In genomic region chr2:11275910-11276309, GRCh38 we compare ENCODE assay signal across 17 cellular contexts.
DNase-seq lines count a peak whose midpoint lies in the region; ATAC-seq and TF ChIP-seq lines count a peak whose summit lies in the region.
"Had no signal": no experiment of that assay in that cellular context is flagged by ENCODE, and none has a peak within 500 bp of the region (broad histone marks: within the 10 kb centered on the region; RNA-seq: fewer than 3 reads in every experiment).

No MANE protein-coding gene starts in this region.

- no peak overlapping the region for H2BK120ac ChIP-seq in H9 (ENCODE audit: low read depth, low read length, poor library complexity, severe bottlenecking)

- H3K79me2 ChIP-seq in H9 (ENCODE audit: insufficient read depth, low read length), result no peaks in the 10 kb centered on the region

- no peaks in the 10 kb centered on the region for H3K27me3 ChIP-seq in H9 (ENCODE audit: insufficient read depth, low read length)
- H3K27me3 ChIP-seq in effector memory CD4-positive, alpha-beta T cell (replicated peaks; ENCODE audit: control insufficient read depth, insufficient read depth, low read length, poor library complexity, severe bottlenecking), result no peaks in the 10 kb centered on the region
- H3K27me3 ChIP-seq: BLaER1, SJCRH30 had no signal

- H3K4me2 ChIP-seq in H9 (ENCODE audit: insufficient read depth, insufficient read length, low read length), result no peak overlapping the region
- H3K4me2 ChIP-seq: BLaER1 had no signal

- peaks cover 0 to 3% of the 10 kb centered on the region in 2 donors for H3K9me3 Mint-ChIP-seq in activated T-cell treated with anti-CD3 and anti-CD28 coated beads, Interleukin-2, amount 50 U/mL, for 72 hours
- H3K9me3 Mint-ChIP-seq in H9 (no peaks in the 10 kb centered on the region), osteocyte (ENCODE audit: unreplicated experiment) (peaks cover 4% of the 10 kb centered on the region)
- no peaks in the 10 kb centered on the region for H3K9me3 Mint-ChIP-seq in activated T-helper 17 cell treated with anti-CD3 and anti-CD28 coated beads, Interleukin-2, amount 50 U/mL, for 72 hours

- peaks cover 6% of the 10 kb centered on the region for H3K36me3 ChIP-seq in effector memory CD4-positive, alpha-beta T cell (ENCODE audit: control insufficient read depth, insufficient read depth, low read length)

- H2BK20ac ChIP-seq in H9 (ENCODE audit: low read depth, low read length, poor library complexity, severe bottlenecking), result no peak overlapping the region

- no peak overlapping the region for H4K8ac ChIP-seq in H9 (replicated peaks; ENCODE audit: insufficient read length, low read depth, low read length)

- no peaks in the 10 kb centered on the region for H4K20me1 ChIP-seq in H9 (ENCODE audit: control insufficient read depth, insufficient read depth, insufficient read length)
- H4K20me1 ChIP-seq: BLaER1 had no signal

- no peaks in the 10 kb centered on the region for H3K4me1 ChIP-seq in H9 (ENCODE audit: insufficient read depth, low read length)
- H3K4me1 ChIP-seq in effector memory CD4-positive, alpha-beta T cell (ENCODE audit: control insufficient read depth, insufficient read depth, low read length, poor library complexity, severe bottlenecking), result no peaks in the 10 kb centered on the region
- H3K4me1 ChIP-seq: BLaER1, SJCRH30 had no signal

- H3K79me1 ChIP-seq in H9 (ENCODE audit: insufficient read depth, low read depth, low read length, poor library complexity, severe bottlenecking), result no peaks in the 10 kb centered on the region

- H3K4me1 Mint-ChIP-seq in activated T-cell treated with anti-CD3 and anti-CD28 coated beads, Interleukin-2, amount 50 U/mL, for 72 hours (ENCODE audit: low read depth), result peaks cover 13% of the 10 kb centered on the region
- H3K4me1 Mint-ChIP-seq in H9 (peaks cover 11 to 18% of the 10 kb centered on the region in 2 experiments; a peak in 3 of 4 replicates), osteocyte (ENCODE audit: unreplicated experiment) (peaks cover 32% of the 10 kb centered on the region)
- H3K4me1 Mint-ChIP-seq in activated T-helper 17 cell treated with anti-CD3 and anti-CD28 coated beads, Interleukin-2, amount 50 U/mL, for 72 hours, result peaks cover 27% of the 10 kb centered on the region

- H3K27ac ChIP-seq in H9 (ENCODE audit: insufficient read length, low read depth, low read length), result no peak overlapping the region
- no peak overlapping the region for H3K27ac ChIP-seq in effector memory CD4-positive, alpha-beta T cell (ENCODE audit: insufficient read depth, low read length, poor library complexity, severe bottlenecking)
- H3K27ac ChIP-seq: BLaER1, SJCRH30 had no signal

- no peak overlapping the region for H4K91ac ChIP-seq in H9 (ENCODE audit: insufficient read length, low read depth, low read length)

- no peak for DNase-seq in activated T-cell treated with anti-CD3 and anti-CD28 coated beads, Interleukin-2, amount 50 U/mL, for 72 hours
- no peak for DNase-seq in activated T-cell treated with anti-CD3 and anti-CD28 coated beads, Interleukin-2, amount 50 U/mL, for 48 hours
- DNase-seq in H9 (no peak), osteocyte (ENCODE audit: extremely low spot score, unreplicated experiment) (no peak)
- no peak for DNase-seq in effector memory CD4-positive, alpha-beta T cell
- DNase-seq: DND-41, H7, Karpas-422, NCI-H1048, NCI-H1436 treated with DMSO at 0.1 percent for 48 hours, NCI-H2029, NCI-H2171, NCI-H526, SJCRH30 had no signal

- H3K23ac ChIP-seq in H9 (ENCODE audit: insufficient read length, low read depth, low read length), result no peak overlapping the region

- H2BK12ac ChIP-seq in H9 (ENCODE audit: insufficient read length, low read depth, low read length), result no peak overlapping the region

- H3K9me3 ChIP-seq in H9 (ENCODE audit: control insufficient read depth, low read depth, low read length), result no peaks in the 10 kb centered on the region
- H3K9me3 ChIP-seq in effector memory CD4-positive, alpha-beta T cell (ENCODE audit: control insufficient read depth, low read length), result no peaks in the 10 kb centered on the region
- H3K9me3 ChIP-seq: SJCRH30 had no signal

- no peak overlapping the region for H2AK5ac ChIP-seq in H9 (ENCODE audit: insufficient read length, low read length)

- no peak overlapping the region for H3K4me3 ChIP-seq in effector memory CD4-positive, alpha-beta T cell (ENCODE audit: insufficient read depth, low read depth, low read length, poor library complexity, severe bottlenecking)
- H3K4me3 ChIP-seq: BLaER1, SJCRH30 had no signal

- no peak overlapping the region for H2AFZ ChIP-seq in H9 (ENCODE audit: low read length)

- H3K56ac ChIP-seq in H9 (ENCODE audit: insufficient read length, low read depth, low read length), result no peak overlapping the region

- H3K23me2 ChIP-seq in H9 (ENCODE audit: insufficient read length, low read depth, low read length, poor library complexity, severe bottlenecking), result no peaks in the 10 kb centered on the region

- TF ChIP-seq CTCF in H9 (conservative IDR thresholded peaks at IDR 0.05) (no peak), osteocyte (IDR thresholded peaks at IDR 0.05) (no peak)

- peak overlapping the region; percentile 45 to 66 for H3K4me3 Mint-ChIP-seq in activated T-cell treated with anti-CD3 and anti-CD28 coated beads, Interleukin-2, amount 50 U/mL, for 72 hours
- H3K4me3 Mint-ChIP-seq in H9 (no peak overlapping the region), osteocyte (ENCODE audit: unreplicated experiment) (no peak overlapping the region)
- peak overlapping the region; percentile 34 for H3K4me3 Mint-ChIP-seq in activated T-helper 17 cell treated with anti-CD3 and anti-CD28 coated beads, Interleukin-2, amount 50 U/mL, for 72 hours

- no peak overlapping the region for H3K14ac ChIP-seq in H9 (ENCODE audit: insufficient read depth, low read length)

- no CpG with 5 or more reads among the region's 6 CpGs for WGBS in H9 (ENCODE audit: extremely low coverage, insufficient read length, low lambda C conversion rate)

- H2BK15ac ChIP-seq in H9 (ENCODE audit: low read depth, low read length), result no peak overlapping the region

- no peak overlapping the region for H3K9ac ChIP-seq in H9 (ENCODE audit: extremely low read depth, insufficient read length, low read length)
- H3K9ac ChIP-seq: BLaER1 had no signal

- ATAC-seq in activated T-cell treated with anti-CD3 and anti-CD28 coated beads, Interleukin-2, amount 50 U/mL, for 72 hours (replicated peaks in 1 of 2), result peak in 1 of 2 donors; percentile 26
- peak; percentile 64 for ATAC-seq in activated T-helper 17 cell treated with anti-CD3 and anti-CD28 coated beads, Interleukin-2, amount 50 U/mL, for 72 hours (replicated peaks)
- ATAC-seq in HG02763 (IDR thresholded peaks at IDR 0.05; ENCODE audit: unreplicated experiment), result no peak

- peaks cover 10 to 12% of the 10 kb centered on the region in 2 donors for H3K36me3 Mint-ChIP-seq in activated T-cell treated with anti-CD3 and anti-CD28 coated beads, Interleukin-2, amount 50 U/mL, for 72 hours (ENCODE audit: insufficient read depth in 2 of 2)
- H3K36me3 Mint-ChIP-seq in H9 (ENCODE audit: insufficient read depth in 1 of 3, low read depth in 3 of 3) (peaks cover 3 to 11% (median 5%) of the 10 kb centered on the region in 3 experiments), osteocyte (ENCODE audit: unreplicated experiment) (peaks cover 25% of the 10 kb centered on the region)
- H3K36me3 Mint-ChIP-seq in activated T-helper 17 cell treated with anti-CD3 and anti-CD28 coated beads, Interleukin-2, amount 50 U/mL, for 72 hours (ENCODE audit: low read depth), result peaks cover 24% of the 10 kb centered on the region

- H4K5ac ChIP-seq in H9 (ENCODE audit: insufficient read length, low read depth, low read length), result no peak overlapping the region

- no peaks in the 10 kb centered on the region for H3K27me3 Mint-ChIP-seq in activated T-cell treated with anti-CD3 and anti-CD28 coated beads, Interleukin-2, amount 50 U/mL, for 72 hours (ENCODE audit: low read depth)
- H3K27me3 Mint-ChIP-seq in H9 (ENCODE audit: low read depth), result no peaks in the 10 kb centered on the region
- H3K27me3 Mint-ChIP-seq in activated T-helper 17 cell treated with anti-CD3 and anti-CD28 coated beads, Interleukin-2, amount 50 U/mL, for 72 hours, result no peaks in the 10 kb centered on the region
- H3K27me3 Mint-ChIP-seq in osteocyte (ENCODE audit: unreplicated experiment), result no peaks in the 10 kb centered on the region

- H3T11ph ChIP-seq in H9 (ENCODE audit: low read length), result no peak overlapping the region

- no peak overlapping the region for H2BK5ac ChIP-seq in H9 (ENCODE audit: insufficient read length, low read length)

- H3K4ac ChIP-seq in H9 (ENCODE audit: low read depth, low read length), result no peak overlapping the region

- no peak overlapping the region for H3K18ac ChIP-seq in H9 (ENCODE audit: insufficient read length, low read depth, low read length)

- H3K27ac Mint-ChIP-seq in activated T-cell treated with anti-CD3 and anti-CD28 coated beads, Interleukin-2, amount 50 U/mL, for 72 hours, result no peak overlapping the region
- H3K27ac Mint-ChIP-seq in H9, result peak overlapping the region; percentile 3 to 76 (median 59); a peak in 4 of 7 replicates
- H3K27ac Mint-ChIP-seq in activated T-helper 17 cell treated with anti-CD3 and anti-CD28 coated beads, Interleukin-2, amount 50 U/mL, for 72 hours, result peak overlapping the region; percentile 60
- peak overlapping the region; percentile 14 for H3K27ac Mint-ChIP-seq in osteocyte (ENCODE audit: unreplicated experiment)

Comparison
In these comparisons a context has a peak if more than half of its experiments do, and no peak if none do; other contexts are left out.
1. H3K4me3 Mint-ChIP-seq: peak in activated T-cell treated with anti-CD3 and anti-CD28 coated beads, Interleukin-2, amount 50 U/mL, for 72 hours (2 of 2) and activated T-helper 17 cell treated with anti-CD3 and anti-CD28 coated beads, Interleukin-2, amount 50 U/mL, for 72 hours (single experiment); none in H9 (0 of 2) and osteocyte (single experiment).